In genomic region chr14:69400154-69400553, GRCh38 we compare ENCODE assay signal across 8 cellular contexts. TPM values are rescaled to one million over a fixed set of nuclear protein-coding genes. Genes with fewer than 3 reads are reported as not detected.
DNase-seq lines count a peak whose midpoint lies in the region; ATAC-seq and TF ChIP-seq lines count a peak whose summit lies in the region.

No MANE protein-coding gene starts in this region.

- TF ChIP-seq EP300 in sigmoid colon (IDR thresholded peaks at IDR 0.05), result no peak

- no peak for DNase-seq in CD4-positive, CD25-positive, alpha-beta regulatory T cell
- DNase-seq in Karpas-422 (no peak), DMS 273 treated with DMSO at 0.1 percent for 48 hours (lab: John Stamatoyannopoulos, UW) (no peak), sigmoid colon (no peak), DMS 273 (lab: John Stamatoyannopoulos, UW; ENCODE audit: unreplicated experiment) (no peak), NCI-H187 (lab: John Stamatoyannopoulos, UW) (no peak)
- DNase-seq in central memory CD8-positive, alpha-beta T cell (ENCODE audit: low spot score in 2 of 2), result no peak
- no peak for DNase-seq in natural killer cell treated with Interleukin-12 subunit alpha and Interleukin-12 subunit beta and Interleukin-15 and Interleukin-18, amount 100 ng/mL, for 72 hours (ENCODE audit: low spot score)

- H3K27ac ChIP-seq in CD4-positive, CD25-positive, alpha-beta regulatory T cell (ENCODE audit: insufficient read depth, low read length, poor library complexity, severe bottlenecking), result no peak overlapping the region
- H3K27ac ChIP-seq in Karpas-422 (ENCODE audit: low read length) (no peak overlapping the region), sigmoid colon (no peak overlapping the region)

- no peaks in the 10 kb centered on the region for H3K9me3 ChIP-seq in CD4-positive, CD25-positive, alpha-beta regulatory T cell (ENCODE audit: control insufficient read depth in 2 of 2, low read length in 2 of 2)
- H3K9me3 ChIP-seq in Karpas-422 (ENCODE audit: low read length) (no peaks in the 10 kb centered on the region), sigmoid colon (no peaks in the 10 kb centered on the region)

- H3K9me3 Mint-ChIP-seq in CD4-positive, CD25-positive, alpha-beta regulatory T cell, result no peaks in the 10 kb centered on the region
- H3K9me3 Mint-ChIP-seq in central memory CD8-positive, alpha-beta T cell, result no peaks in the 10 kb centered on the region
- no peaks in the 10 kb centered on the region for H3K9me3 Mint-ChIP-seq in natural killer cell treated with Interleukin-12 subunit alpha and Interleukin-12 subunit beta and Interleukin-15 and Interleukin-18, amount 100 ng/mL, for 72 hours

- H3K4me3 ChIP-seq in CD4-positive, CD25-positive, alpha-beta regulatory T cell (ENCODE audit: low read depth, low read length), result peak overlapping the region; percentile 100
- H3K4me3 ChIP-seq in Karpas-422 (ENCODE audit: low read length), result peak overlapping the region; percentile 91
- H3K4me3 ChIP-seq in sigmoid colon, result peak overlapping the region in 1 of 4 donors; percentile 90

- no peak for TF ChIP-seq CTCF in sigmoid colon (IDR thresholded peaks at IDR 0.05)

- peak overlapping the region; percentile 93 for H3K4me2 ChIP-seq in Karpas-422 (ENCODE audit: low read depth, low read length, poor library complexity, severe bottlenecking)

- WGBS in sigmoid colon, 2 donors, result 91 to 93% methylated on average over 6 of the region's 6 CpGs

- H3K4me3 Mint-ChIP-seq in CD4-positive, CD25-positive, alpha-beta regulatory T cell, result peak overlapping the region; percentile 94 to 96 (median 95)
- peak overlapping the region; percentile 96 for H3K4me3 Mint-ChIP-seq in central memory CD8-positive, alpha-beta T cell
- peak overlapping the region; percentile 93 for H3K4me3 Mint-ChIP-seq in natural killer cell treated with Interleukin-12 subunit alpha and Interleukin-12 subunit beta and Interleukin-15 and Interleukin-18, amount 100 ng/mL, for 72 hours

- H4K20me1 ChIP-seq in Karpas-422 (ENCODE audit: insufficient read depth, low read depth, low read length), result peaks cover 14% of the 10 kb centered on the region

- H3K27ac Mint-ChIP-seq in CD4-positive, CD25-positive, alpha-beta regulatory T cell, result peak overlapping the region in 1 of 3 donors; percentile 100
- peak overlapping the region; percentile 42 for H3K27ac Mint-ChIP-seq in central memory CD8-positive, alpha-beta T cell (ENCODE audit: low read depth)
- H3K27ac Mint-ChIP-seq in natural killer cell treated with Interleukin-12 subunit alpha and Interleukin-12 subunit beta and Interleukin-15 and Interleukin-18, amount 100 ng/mL, for 72 hours, result peak overlapping the region; percentile 99 to 100

- H2AFZ ChIP-seq in Karpas-422 (ENCODE audit: low read length), result no peak overlapping the region

- H3K9ac ChIP-seq in Karpas-422 (ENCODE audit: low read length), result peak overlapping the region; percentile 89

- peaks cover 96% of the 10 kb centered on the region for H3K79me2 ChIP-seq in Karpas-422 (ENCODE audit: low read length)

- TF ChIP-seq POLR2A in sigmoid colon (IDR thresholded peaks at IDR 0.05), result no peak

- H3K9me2 ChIP-seq in Karpas-422 (replicated peaks; ENCODE audit: insufficient read depth, low read length), result no peaks in the 10 kb centered on the region

- ATAC-seq in CD4-positive, CD25-positive, alpha-beta regulatory T cell (ENCODE audit: low read depth in 2 of 2), result no peak
- ATAC-seq in central memory CD8-positive, alpha-beta T cell (replicated peaks; ENCODE audit: extremely low read depth, poor library complexity, severe bottlenecking), result no peak
- ATAC-seq in natural killer cell treated with Interleukin-12 subunit alpha and Interleukin-12 subunit beta and Interleukin-15 and Interleukin-18, amount 100 ng/mL, for 72 hours, result no peak

- no peaks in the 10 kb centered on the region for H3K27me3 ChIP-seq in CD4-positive, CD25-positive, alpha-beta regulatory T cell (ENCODE audit: control insufficient read depth, insufficient read depth, low read length)
- no peaks in the 10 kb centered on the region for H3K27me3 ChIP-seq in Karpas-422 (ENCODE audit: low read length)
- no peaks in the 10 kb centered on the region for H3K27me3 ChIP-seq in sigmoid colon

- H3K27me3 Mint-ChIP-seq in CD4-positive, CD25-positive, alpha-beta regulatory T cell, result no peaks in the 10 kb centered on the region
- H3K27me3 Mint-ChIP-seq in central memory CD8-positive, alpha-beta T cell, result no peaks in the 10 kb centered on the region
- no peaks in the 10 kb centered on the region for H3K27me3 Mint-ChIP-seq in natural killer cell treated with Interleukin-12 subunit alpha and Interleukin-12 subunit beta and Interleukin-15 and Interleukin-18, amount 100 ng/mL, for 72 hours

- peaks cover 37 to 86% (median 53%) of the 10 kb centered on the region in 4 donors for H3K4me1 Mint-ChIP-seq in CD4-positive, CD25-positive, alpha-beta regulatory T cell
- peaks cover 65% of the 10 kb centered on the region for H3K4me1 Mint-ChIP-seq in central memory CD8-positive, alpha-beta T cell
- peaks cover 32 to 51% of the 10 kb centered on the region in 2 donors for H3K4me1 Mint-ChIP-seq in natural killer cell treated with Interleukin-12 subunit alpha and Interleukin-12 subunit beta and Interleukin-15 and Interleukin-18, amount 100 ng/mL, for 72 hours (ENCODE audit: low read depth in 2 of 2)

- H3K36me3 ChIP-seq in CD4-positive, CD25-positive, alpha-beta regulatory T cell (ENCODE audit: control insufficient read depth, insufficient read depth, low read length), result peaks cover 15% of the 10 kb centered on the region
- peaks cover 30% of the 10 kb centered on the region; the same call in 1 of the 2 replicates for H3K36me3 ChIP-seq in Karpas-422 (ENCODE audit: insufficient read depth, low read length)
- peaks cover 0 to 12% (median 7%) of the 10 kb centered on the region in 4 donors for H3K36me3 ChIP-seq in sigmoid colon

- peaks cover 49% of the 10 kb centered on the region for H3K4me1 ChIP-seq in CD4-positive, CD25-positive, alpha-beta regulatory T cell (ENCODE audit: control insufficient read depth, insufficient read depth, low read length, poor library complexity, severe bottlenecking)
- H3K4me1 ChIP-seq in Karpas-422 (ENCODE audit: low read length), result peaks cover 54% of the 10 kb centered on the region
- peaks cover 0 to 55% (median 43%) of the 10 kb centered on the region in 4 donors for H3K4me1 ChIP-seq in sigmoid colon

- intact Hi-C loops in sigmoid colon (cut with DNase I), result no loop called here

- H3K36me3 Mint-ChIP-seq in CD4-positive, CD25-positive, alpha-beta regulatory T cell, result peaks cover 22% of the 10 kb centered on the region
- peaks cover 33% of the 10 kb centered on the region for H3K36me3 Mint-ChIP-seq in central memory CD8-positive, alpha-beta T cell (ENCODE audit: insufficient read depth)
- H3K36me3 Mint-ChIP-seq in natural killer cell treated with Interleukin-12 subunit alpha and Interleukin-12 subunit beta and Interleukin-15 and Interleukin-18, amount 100 ng/mL, for 72 hours, result peaks cover 16% of the 10 kb centered on the region

RNA-seq across cellular contexts. Expression of gene SLC39A9, which starts 1.7 kb away (rescaled TPM):
- total RNA-seq in CD4-positive, CD25-positive, alpha-beta regulatory T cell, result 33.1 TPM
- polyA plus RNA-seq in CD4-positive, CD25-positive, alpha-beta regulatory T cell, result 10 to 100 TPM; 16.4 to 22.4 (median 22.1) TPM
- 111 and 161 TPM in 2 replicates for total RNA-seq in Karpas-422 (2014; rRNA removed; shearing (Covaris generic); ENCODE audit: low replicate concordance)
- total RNA-seq in natural killer cell treated with Interleukin-12 subunit alpha and Interleukin-12 subunit beta and Interleukin-15 and Interleukin-18, amount 100 ng/mL, for 72 hours, result 10 to 100 TPM; 59.5 to 62.2 TPM
- 10 to 100 TPM; 39.0 to 47.4 (median 42.0) TPM for total RNA-seq in sigmoid colon
- 10 to 100 TPM; 11.4 to 32.5 (median 17.6) TPM for polyA plus RNA-seq in sigmoid colon

RNA-seq across cellular contexts. Expression of gene ERH, which starts 2.1 kb away (rescaled TPM):
- total RNA-seq in CD4-positive, CD25-positive, alpha-beta regulatory T cell, result 117 TPM
- 10 to 100 TPM; 57.2 to 99.6 (median 73.8) TPM for polyA plus RNA-seq in CD4-positive, CD25-positive, alpha-beta regulatory T cell
- 168 and 296 TPM in 2 replicates for total RNA-seq in Karpas-422 (2014; rRNA removed; shearing (Covaris generic); ENCODE audit: low replicate concordance)
- 100 to 1,000 TPM; 227 to 233 TPM for total RNA-seq in natural killer cell treated with Interleukin-12 subunit alpha and Interleukin-12 subunit beta and Interleukin-15 and Interleukin-18, amount 100 ng/mL, for 72 hours
- 100 to 1,000 TPM in 2 of 4 donors, 10 to 100 TPM in 2; 65.6 to 106 (median 87.9) TPM for total RNA-seq in sigmoid colon
- 100 to 1,000 TPM; 136 to 168 (median 157) TPM for polyA plus RNA-seq in sigmoid colon
